ENCODE assay signal across 22 cellular contexts in genomic region chr3:29637093-29637492, GRCh38.
"Had no signal": no experiment of that assay in that cellular context is flagged by ENCODE, and none has a peak within 500 bp of the region (broad histone marks: within the 10 kb centered on the region; RNA-seq: fewer than 3 reads in every experiment).

No MANE protein-coding gene starts in this region.

- H3K4me1 Mint-ChIP-seq: activated naive CD4-positive, alpha-beta T cell treated with anti-CD3 and anti-CD28 coated beads, Interleukin-2, amount 50 U/mL, for 24 hours; naive thymus-derived CD4-positive, alpha-beta T cell had no signal

- DNase-seq: activated CD4-positive, alpha-beta memory T cell treated with anti-CD3 and anti-CD28 coated beads for 36 hours; activated CD4-positive, alpha-beta T cell treated with anti-CD3 and anti-CD28 coated beads for 48 hours; activated CD4-positive, CD25-positive, alpha-beta regulatory T cell; activated gamma-delta T cell treated with Interleukin-2 at 50 U/mL for 16 hours; anterior cingulate cortex; body of pancreas; central memory CD4-positive, alpha-beta T cell; dermis blood vessel endothelial cell; effector memory CD4-positive, alpha-beta T cell; kidney; naive thymus-derived CD4-positive, alpha-beta T cell; occipital lobe; sigmoid colon; stimulated activated CD4-positive, alpha-beta T cell treated with anti-CD3 and anti-CD28 coated beads, Interleukin-4, amount 100 ng/mL, for 1 hour; stimulated activated naive CD4-positive, alpha-beta T cell; T1000; upper lobe of left lung had no signal

- H3K9me3 Mint-ChIP-seq: activated naive CD4-positive, alpha-beta T cell treated with anti-CD3 and anti-CD28 coated beads, Interleukin-2, amount 50 U/mL, for 24 hours; T-helper 1 cell treated with Interleukin-12 subunit alpha and Interleukin-12 subunit beta and Interleukin-4 antibody, amounts not matched to agents 30 μg/mL and 1 μg/mL, for 36 hours had no signal

- H3K27me3 Mint-ChIP-seq: activated CD4-positive, alpha-beta memory T cell treated with anti-CD3 and anti-CD28 coated beads for 36 hours had no signal

- H3K4me3 ChIP-seq: body of pancreas, sigmoid colon, smooth muscle cell, upper lobe of left lung had no signal

- H3K27ac ChIP-seq: body of pancreas, sigmoid colon, upper lobe of left lung had no signal

- ATAC-seq: body of pancreas; left lobe of liver; naive thymus-derived CD4-positive, alpha-beta T cell had no signal

- H3K27ac Mint-ChIP-seq: activated CD4-positive, alpha-beta memory T cell treated with anti-CD3 and anti-CD28 coated beads for 36 hours; activated naive CD4-positive, alpha-beta T cell treated with anti-CD3 and anti-CD28 coated beads, Interleukin-2, amount 50 U/mL, for 24 hours; naive thymus-derived CD4-positive, alpha-beta T cell; T-helper 1 cell treated with Interleukin-12 subunit alpha and Interleukin-12 subunit beta and Interleukin-4 antibody, amounts not matched to agents 30 μg/mL and 1 μg/mL, for 36 hours had no signal

- H3K36me3 Mint-ChIP-seq: activated CD4-positive, alpha-beta memory T cell treated with anti-CD3 and anti-CD28 coated beads for 36 hours; activated naive CD4-positive, alpha-beta T cell treated with anti-CD3 and anti-CD28 coated beads, Interleukin-2, amount 50 U/mL, for 24 hours; naive thymus-derived CD4-positive, alpha-beta T cell had no signal

- H3K4me3 Mint-ChIP-seq: activated CD4-positive, alpha-beta memory T cell treated with anti-CD3 and anti-CD28 coated beads for 36 hours; activated naive CD4-positive, alpha-beta T cell treated with anti-CD3 and anti-CD28 coated beads, Interleukin-2, amount 50 U/mL, for 24 hours; naive thymus-derived CD4-positive, alpha-beta T cell; neural crest cell; T-helper 1 cell treated with Interleukin-12 subunit alpha and Interleukin-12 subunit beta and Interleukin-4 antibody, amounts not matched to agents 30 μg/mL and 1 μg/mL, for 36 hours had no signal
